ENCODE assay signal across 10 cellular contexts in the genomic region with DNA sequence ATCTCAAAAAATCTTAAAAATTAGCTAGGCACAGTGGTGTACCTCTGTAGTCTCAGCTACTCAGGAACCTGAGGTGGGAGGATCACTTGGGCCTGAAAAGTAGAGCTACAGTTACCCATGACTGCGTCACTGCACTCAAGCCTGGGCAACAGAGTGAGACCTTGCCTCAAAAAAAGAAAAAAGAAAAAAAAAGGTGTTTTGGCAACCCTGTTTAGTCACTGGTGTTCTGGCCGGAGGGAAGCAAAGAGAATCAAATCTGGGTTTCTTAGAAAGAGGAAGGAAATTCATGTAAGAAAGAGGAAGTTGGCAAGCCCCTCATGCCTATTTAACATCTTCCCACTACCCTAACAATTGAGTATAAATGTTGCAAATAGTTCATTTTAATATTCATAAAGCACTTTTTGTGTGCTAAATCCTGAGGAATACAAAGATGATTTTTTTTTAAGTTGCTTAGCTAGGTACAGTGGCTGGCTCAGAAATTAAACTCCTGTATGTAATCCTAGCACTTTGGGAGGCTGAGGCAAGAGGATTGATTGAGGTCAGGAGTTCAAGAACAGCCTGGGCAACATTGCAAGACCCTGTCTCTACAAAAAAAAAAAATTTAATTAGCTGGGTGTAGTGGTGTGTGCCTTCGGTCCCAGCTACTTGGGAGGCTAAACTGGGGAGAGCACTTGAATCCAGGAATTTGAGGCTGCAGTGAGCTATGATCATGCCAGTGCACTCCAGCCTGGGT. TPM values are rescaled to one million over a fixed set of nuclear protein-coding genes. Genes with fewer than 3 reads are reported as not detected.
DNase-seq lines count a peak whose midpoint lies in the region; ATAC-seq and TF ChIP-seq lines count a peak whose summit lies in the region.
"Had no signal": no experiment of that assay in that cellular context is flagged by ENCODE, and none has a peak within 500 bp of the region (broad histone marks: within the 10 kb centered on the region; RNA-seq: fewer than 3 reads in every experiment).

No MANE protein-coding gene starts in this region.

- TF ChIP-seq CTCF in CD14-positive monocyte (IDR thresholded peaks at IDR 0.05) (no peak), hepatocyte (IDR thresholded peaks at IDR 0.05; ENCODE audit: poor library complexity) (no peak), Calu3 (IDR thresholded peaks at IDR 0.05; ENCODE audit: unreplicated experiment) (no peak), glutamatergic neuron (IDR thresholded peaks at IDR 0.05; ENCODE audit: partially characterized antibody, unreplicated experiment) (no peak)

- no TSS peak for BruUV-seq in Calu3 (replicated peaks; lab: Mats Ljungman, UMichigan)

- peaks cover 64% of the 10 kb centered on the region for H3K4me1 Mint-ChIP-seq in CD14-positive monocyte
- H3K4me1 Mint-ChIP-seq in Calu3 (ENCODE audit: low read depth, unreplicated experiment): no peaks in the 10 kb centered on the region
- no peaks in the 10 kb centered on the region for H3K4me1 Mint-ChIP-seq in glutamatergic neuron (ENCODE audit: low read depth, unreplicated experiment)

- H3K4me2 ChIP-seq in hepatocyte: no peak overlapping the region

- WGBS in hepatocyte (ENCODE audit: low lambda C conversion rate, missing lambda C conversion rate): 90% methylated on average over 3 of the region's 3 CpGs

- no peak overlapping the region for H3K4me3 ChIP-seq in hepatocyte
- H3K4me3 ChIP-seq: lung, SK-N-MC had no signal

- H3K27me3 Mint-ChIP-seq in CD14-positive monocyte (ENCODE audit: low read depth in 3 of 3): peaks cover 0 to 1% (median 1%) of the 10 kb centered on the region in 3 donors
- H3K27me3 Mint-ChIP-seq in Calu3 (ENCODE audit: unreplicated experiment): no peaks in the 10 kb centered on the region
- H3K27me3 Mint-ChIP-seq in glutamatergic neuron (ENCODE audit: unreplicated experiment): no peaks in the 10 kb centered on the region

- H3K27ac ChIP-seq in caudate nucleus (ENCODE audit: low read depth, low read length) (peak overlapping the region; percentile 62), hepatocyte (no peak overlapping the region)
- H3K27ac ChIP-seq: SK-N-MC had no signal

- no peak overlapping the region for H2AFZ ChIP-seq in hepatocyte

- H4K20me1 ChIP-seq in hepatocyte (ENCODE audit: insufficient read depth, poor library complexity, severe bottlenecking): no peaks in the 10 kb centered on the region

- no peaks in the 10 kb centered on the region for H3K36me3 ChIP-seq in hepatocyte (replicated peaks; ENCODE audit: insufficient read depth, low read depth)

- CTCF ChIA-PET in Calu3 (lab: Charles Lee): interaction anchor here (0.6 kb wide), 1 partner anchor 256 kb away, joined by 8 read pairs; no protein-coding TSS in a partner anchor

- H3K9me3 ChIP-seq in hepatocyte (ENCODE audit: low read depth): no peaks in the 10 kb centered on the region

- H3K79me2 ChIP-seq in hepatocyte: no peaks in the 10 kb centered on the region

- H3K27me3 ChIP-seq in hepatocyte: no peaks in the 10 kb centered on the region

- H3K4me3 Mint-ChIP-seq in CD14-positive monocyte (peak overlapping the region in 1 of 2 donors; percentile 35), Calu3 (ENCODE audit: low read depth, unreplicated experiment) (no peak overlapping the region), glutamatergic neuron (ENCODE audit: unreplicated experiment) (no peak overlapping the region)

- intact Hi-C loops in CD14-positive monocyte (cut with micrococcal nuclease): no loop called here
- intact Hi-C loops in Calu3 (cut with micrococcal nuclease; ENCODE audit: unreplicated experiment): no loop called here

- H3K36me3 Mint-ChIP-seq in CD14-positive monocyte: peaks cover 0 to 3% of the 10 kb centered on the region in 2 donors
- no peaks in the 10 kb centered on the region for H3K36me3 Mint-ChIP-seq in Calu3 (ENCODE audit: insufficient read depth, unreplicated experiment)
- no peaks in the 10 kb centered on the region for H3K36me3 Mint-ChIP-seq in glutamatergic neuron (ENCODE audit: unreplicated experiment)

- H3K9me2 ChIP-seq in hepatocyte (replicated peaks; ENCODE audit: insufficient read depth): no peaks in the 10 kb centered on the region

- ATAC-seq in GM19438 (IDR thresholded peaks at IDR 0.05; ENCODE audit: low read depth, unreplicated experiment) (peak; percentile 47), HG03571 (IDR thresholded peaks at IDR 0.05; ENCODE audit: unreplicated experiment) (peak; percentile 76)

- H3K9me3 Mint-ChIP-seq in CD14-positive monocyte (peaks cover 0 to 1% (median 0%) of the 10 kb centered on the region in 7 donors), Calu3 (ENCODE audit: low read depth, unreplicated experiment) (no peaks in the 10 kb centered on the region), glutamatergic neuron (ENCODE audit: unreplicated experiment) (peaks cover 2% of the 10 kb centered on the region)

- H3K27ac Mint-ChIP-seq in CD14-positive monocyte (peak overlapping the region; percentile 95 to 98 (median 98)), Calu3 (ENCODE audit: unreplicated experiment) (no peak overlapping the region), glutamatergic neuron (ENCODE audit: unreplicated experiment) (no peak overlapping the region)

- H3K4me1 ChIP-seq in hepatocyte (ENCODE audit: insufficient read depth): no peaks in the 10 kb centered on the region

- DNase-seq in CD14-positive monocyte (ENCODE audit: low spot score): peak; percentile 80
- DNase-seq in caudate nucleus (lab: John Stamatoyannopoulos, UW): no peak
- no peak for DNase-seq in hepatocyte (ENCODE audit: low spot score)
- DNase-seq in Calu3: no peak
- no peak for DNase-seq in effector CD4-positive, alpha-beta T cell
- no peak for DNase-seq in glutamatergic neuron

RNA-seq across cellular contexts. Expression of a gene that starts 6.5 kb away (rescaled TPM):
- 10 to 100 TPM; 10.1 to 16.6 TPM for polyA plus RNA-seq in CD14-positive monocyte
- 37.0 and 46.9 TPM in 2 replicates for total RNA-seq in hepatocyte
- polyA plus RNA-seq in hepatocyte: 15.3 and 29.6 TPM in 2 replicates
- total RNA-seq in Calu3 (2022): 29.6 and 29.9 TPM in 2 replicates
- total RNA-seq in glutamatergic neuron (ENCODE audit: unreplicated experiment): 59.6 TPM

RNA-seq across cellular contexts. Expression of a gene that starts 23.9 kb away (rescaled TPM):
- polyA plus RNA-seq in CD14-positive monocyte (not detected), hepatocyte (not detected in 2 replicates)
- total RNA-seq in hepatocyte (not detected in 2 replicates), Calu3 (2022) (not detected in 2 replicates), glutamatergic neuron (ENCODE audit: unreplicated experiment) (not detected)
- total RNA-seq: lung had no signal

Comparison
In these comparisons a context has a peak if more than half of its experiments do, and no peak if none do; other contexts are left out.
1. H3K27ac Mint-ChIP-seq: peak in CD14-positive monocyte (7 of 7); none in Calu3 (single experiment) and glutamatergic neuron (single experiment).